ENCODE assay signal across 8 cellular contexts in genomic region chr16:641326-642188, GRCh38. TPM values are rescaled to one million over a fixed set of nuclear protein-coding genes. Genes with fewer than 3 reads are reported as not detected.
DNase-seq lines count a peak whose midpoint lies in the region; ATAC-seq and TF ChIP-seq lines count a peak whose summit lies in the region.

A gene with protein sequence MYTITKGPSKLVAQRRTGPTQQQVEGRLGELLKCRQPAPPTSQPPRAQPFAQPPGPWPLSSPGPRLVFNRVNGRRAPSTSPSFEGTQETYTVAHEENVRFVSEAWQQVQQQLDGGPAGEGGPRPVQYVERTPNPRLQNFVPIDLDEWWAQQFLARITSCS (plus strand): TSS chr16:641828. CDS start chr16:641992, 164 bp downstream.

- H3K4me3 ChIP-seq in astrocyte of the spinal cord (ENCODE audit: low read depth, low read length) (peak within 1 kb of the TSS; percentile 50), retinal pigment epithelial cell (ENCODE audit: low read length) (peak within 1 kb of the TSS; percentile 57)

- H3K27me3 Mint-ChIP-seq in T-helper 2 cell treated with Interferon-gamma antibody and Interleukin-4, amounts not matched to agents 5 μg/mL and 100 μg/mL, for 36 hours (ENCODE audit: low read depth) = no peaks in the 10 kb centered on the region

- in situ Hi-C loops in astrocyte of the spinal cord (cut with HindIII; ENCODE audit: low sequenced_read_pairs) = no loop called here

- peak; percentile 80 for DNase-seq in EH (ENCODE audit: low read depth)
- no peak for DNase-seq in H4 (ENCODE audit: low spot score)
- peak; percentile 43 for DNase-seq in NCI-H1092 (lab: John Stamatoyannopoulos, UW)
- peak; percentile 89 for DNase-seq in T-helper 2 cell treated with Interferon-gamma antibody and Interleukin-4, amounts not matched to agents 5 μg/mL and 100 μg/mL, for 36 hours (ENCODE audit: low spot score)
- peak; percentile 55 for DNase-seq in astrocyte of the spinal cord (ENCODE audit: low read depth, low spot score)
- DNase-seq in hypothalamus (lab: John Stamatoyannopoulos, UW) = peak in 49 of 51 donors; percentile 8 to 87 (median 73)
- no peak for DNase-seq in retinal pigment epithelial cell (ENCODE audit: low read depth)

- ATAC-seq in HG03139 (IDR thresholded peaks at IDR 0.05; ENCODE audit: unreplicated experiment) = no peak

- peaks cover 2% of the 10 kb centered on the region for H3K36me3 Mint-ChIP-seq in T-helper 2 cell treated with Interferon-gamma antibody and Interleukin-4, amounts not matched to agents 5 μg/mL and 100 μg/mL, for 36 hours (ENCODE audit: low read depth)

- H3K4me1 Mint-ChIP-seq in T-helper 2 cell treated with Interferon-gamma antibody and Interleukin-4, amounts not matched to agents 5 μg/mL and 100 μg/mL, for 36 hours (ENCODE audit: low read depth) = peaks cover 12% of the 10 kb centered on the region

- TF ChIP-seq CTCF in astrocyte of the spinal cord (IDR thresholded peaks at IDR 0.05; ENCODE audit: low read depth, low read length) (no peak), retinal pigment epithelial cell (conservative IDR thresholded peaks at IDR 0.05; ENCODE audit: low read depth, low read length) (no peak)

- H3K27ac Mint-ChIP-seq in T-helper 2 cell treated with Interferon-gamma antibody and Interleukin-4, amounts not matched to agents 5 μg/mL and 100 μg/mL, for 36 hours = peak within 1 kb of the TSS; percentile 60

- peak within 1 kb of the TSS; percentile 75 for H3K4me3 Mint-ChIP-seq in T-helper 2 cell treated with Interferon-gamma antibody and Interleukin-4, amounts not matched to agents 5 μg/mL and 100 μg/mL, for 36 hours

- no peaks in the 10 kb centered on the region for H3K9me3 Mint-ChIP-seq in T-helper 2 cell treated with Interferon-gamma antibody and Interleukin-4, amounts not matched to agents 5 μg/mL and 100 μg/mL, for 36 hours

RNA-seq across cellular contexts. Expression of the gene that starts here (rescaled TPM):
- 11.9 and 14.5 TPM in 2 replicates for total RNA-seq in H4 (2014; rRNA removed; shearing (Covaris generic))

Comparison
In these comparisons a context has a peak if more than half of its experiments do, and no peak if none do; other contexts are left out.
1. DNase-seq: peak in EH (single experiment), NCI-H1092 (single experiment), T-helper 2 cell treated with Interferon-gamma antibody and Interleukin-4, amounts not matched to agents 5 μg/mL and 100 μg/mL, for 36 hours (single experiment), astrocyte of the spinal cord (single experiment) and hypothalamus (49 of 51); none in H4 (single experiment) and retinal pigment epithelial cell (single experiment).